ENCODE assay signal across 13 cellular contexts in the genomic region with DNA sequence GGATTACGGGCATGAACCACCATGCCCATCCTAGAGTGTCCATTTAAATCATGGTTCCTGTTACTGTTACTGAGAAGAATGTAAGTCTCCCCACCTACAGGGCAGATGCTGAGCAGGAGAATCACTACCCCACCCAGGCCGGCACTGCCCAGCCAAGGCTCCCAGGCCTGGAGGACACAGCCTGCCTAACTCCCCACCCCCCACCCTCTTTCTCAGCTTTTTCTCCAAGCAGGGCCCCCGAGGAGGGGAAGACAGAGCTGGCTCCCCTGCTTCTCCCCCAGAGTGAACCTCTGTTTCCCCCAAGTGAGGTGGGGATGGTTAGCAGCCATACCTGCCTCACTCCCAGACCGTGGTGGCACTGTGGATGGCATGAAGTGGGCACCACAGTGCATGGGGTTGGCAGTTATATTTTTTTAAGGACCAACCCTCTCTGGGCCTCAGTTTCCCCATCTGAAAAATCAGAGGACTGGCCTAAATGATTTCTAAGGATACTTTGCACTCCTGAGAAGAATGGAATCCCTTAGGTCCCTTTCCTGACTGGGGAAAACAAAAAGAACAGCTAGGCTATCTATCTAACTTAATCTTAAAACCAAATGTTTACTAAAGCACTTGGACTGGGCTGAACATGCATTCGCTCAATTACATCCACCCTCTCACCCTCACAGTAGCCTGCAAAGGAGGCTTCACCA. TPM values are rescaled to one million over a fixed set of nuclear protein-coding genes. Genes with fewer than 3 reads are reported as not detected.
A peak's percentile ranks its signal among the peaks of the same experiment; 100 is the strongest.
DNase-seq lines count a peak whose midpoint lies in the region; ATAC-seq and TF ChIP-seq lines count a peak whose summit lies in the region.
"Had no signal": no experiment of that assay in that cellular context is flagged by ENCODE, and none has a peak within 500 bp of the region (broad histone marks: within the 10 kb centered on the region; RNA-seq: fewer than 3 reads in every experiment).

No MANE protein-coding gene starts in this region.

- peak overlapping the region; percentile 32 for H3K4me3 Mint-ChIP-seq in CD8-positive, alpha-beta T cell
- peak overlapping the region in 2 of 3 donors; percentile 13 to 28 for H3K4me3 Mint-ChIP-seq in T-cell

- ATAC-seq in CD8-positive, alpha-beta T cell, result no peak
- ATAC-seq in T-cell (replicated peaks in 1 of 4), result no peak

- H3K4me1 ChIP-seq in CD8-positive, alpha-beta T cell (ENCODE audit: insufficient read depth, low read length), result peaks cover 60% of the 10 kb centered on the region
- peaks cover 5% of the 10 kb centered on the region; the same call in 1 of the 2 replicates for H3K4me1 ChIP-seq in iPS-20b (ENCODE audit: insufficient read depth, low read length)

- no peaks in the 10 kb centered on the region for H3K9me3 Mint-ChIP-seq in CD8-positive, alpha-beta T cell
- H3K9me3 Mint-ChIP-seq in T-cell, result no peaks in the 10 kb centered on the region

- H3K4me3 ChIP-seq in CD8-positive, alpha-beta T cell (ENCODE audit: low read depth, low read length), result no peak overlapping the region
- H3K4me3 ChIP-seq in iPS-20b (ENCODE audit: low read length), result no peak overlapping the region
- no peak overlapping the region for H3K4me3 ChIP-seq in skin epidermis

- H3K9me3 ChIP-seq in CD8-positive, alpha-beta T cell (ENCODE audit: low read length), result no peaks in the 10 kb centered on the region
- no peaks in the 10 kb centered on the region for H3K9me3 ChIP-seq in iPS-20b (ENCODE audit: insufficient read depth, low read depth, low read length)

- intact Hi-C loops in CD8-positive, alpha-beta T cell (cut with DNase I, micrococcal nuclease), result loop anchor here in 1 of 2 experiments (1.0 kb wide), 1 partner anchor 169 kb away; no protein-coding TSS in a partner anchor

- H3K9ac ChIP-seq in iPS-20b (ENCODE audit: low read depth, low read length), result peak overlapping the region; percentile 58; the same call in 1 of the 2 replicates

- POLR2A ChIA-PET in CD8-positive, alpha-beta T cell (lab: Charles Lee), result interaction anchor here (0.6 kb wide), 1 partner anchor 231 kb away, joined by 3 read pairs; no protein-coding TSS in a partner anchor
- POLR2A ChIA-PET in T-cell (lab: Charles Lee), result interaction anchor here (0.6 to 0.7 kb wide), 2 partner anchors 185 to 675 kb away, joined by 3 to 11 read pairs; no protein-coding TSS in a partner anchor

- H3K27me3 Mint-ChIP-seq in CD8-positive, alpha-beta T cell (ENCODE audit: low read depth), result no peaks in the 10 kb centered on the region
- H3K27me3 Mint-ChIP-seq in T-cell, result no peaks in the 10 kb centered on the region

- no peak for TF ChIP-seq CTCF in CD8-positive, alpha-beta T cell (IDR thresholded peaks at IDR 0.05)

- H3K27me3 ChIP-seq in CD8-positive, alpha-beta T cell (ENCODE audit: insufficient read depth, low read length), result no peaks in the 10 kb centered on the region
- peaks cover 17% of the 10 kb centered on the region; the same call in 1 of the 2 replicates for H3K27me3 ChIP-seq in iPS-20b (ENCODE audit: insufficient read depth, low read length)

- peaks cover 67% of the 10 kb centered on the region for H3K4me1 Mint-ChIP-seq in CD8-positive, alpha-beta T cell (ENCODE audit: low read depth)
- peaks cover 52 to 70% (median 66%) of the 10 kb centered on the region in 3 donors for H3K4me1 Mint-ChIP-seq in T-cell

- peaks cover 23% of the 10 kb centered on the region for H3K36me3 Mint-ChIP-seq in CD8-positive, alpha-beta T cell
- peaks cover 3% of the 10 kb centered on the region for H3K36me3 Mint-ChIP-seq in T-cell

- H3K27ac ChIP-seq in CD8-positive, alpha-beta T cell (ENCODE audit: low read depth, low read length), result peak overlapping the region; percentile 12
- H3K27ac ChIP-seq in iPS-20b (ENCODE audit: low read length) (no peak overlapping the region), skin epidermis (peak overlapping the region in 11 of 21 experiments; percentile 1 to 87 (median 50))

- CTCF ChIA-PET in CD8-positive, alpha-beta T cell (lab: Charles Lee), result interaction anchor here (1.0 to 2.5 kb wide), 4 partner anchors 159 to 277 kb away, joined by 3 to 8 read pairs (median 4); no protein-coding TSS in a partner anchor
- CTCF ChIA-PET in T-cell (lab: Charles Lee), result no interaction called here

- DNase-seq in CD8-positive, alpha-beta T cell, result no peak
- no peak for DNase-seq in T-cell
- DNase-seq in Kasumi-1 (lab: John Stamatoyannopoulos, UW), result no peak
- DNase-seq in AG20443 (ENCODE audit: low spot score), result no peak
- no peak for DNase-seq in T-helper 9 cell
- DNase-seq in NCI-H146 treated with DMSO at 0.1 percent for 48 hours (lab: John Stamatoyannopoulos, UW; ENCODE audit: unreplicated experiment), result no peak
- DNase-seq: activated CD8-positive, alpha-beta memory T cell treated with anti-CD3 and anti-CD28 coated beads, Interleukin-2, amount 50 U/mL, for 4 hours; Calu3; GOT3; NCI-H2081 had no signal

- H3K27ac Mint-ChIP-seq in CD8-positive, alpha-beta T cell, result peak overlapping the region; percentile 73
- peak overlapping the region; percentile 81 to 89 for H3K27ac Mint-ChIP-seq in T-cell

- H3K36me3 ChIP-seq in CD8-positive, alpha-beta T cell (ENCODE audit: insufficient read depth, low read length), result no peaks in the 10 kb centered on the region
- no peaks in the 10 kb centered on the region for H3K36me3 ChIP-seq in iPS-20b (ENCODE audit: insufficient read depth, low read depth, low read length)

RNA-seq across cellular contexts. Expression of a gene that starts 5.0 kb away (rescaled TPM):
- total RNA-seq in CD8-positive, alpha-beta T cell, result 10 to 100 TPM; 34.2 to 37.2 TPM
- 100 to 1,000 TPM in 3 of 5 donors, 10 to 100 TPM in 2; 67.4 to 160 (median 149) TPM for total RNA-seq in T-cell

RNA-seq across cellular contexts. Expression of a gene that starts 50.4 kb away (rescaled TPM):
- 1 to 10 TPM; 1.6 TPM for total RNA-seq in CD8-positive, alpha-beta T cell
- total RNA-seq in T-cell, result 1 to 10 TPM; 1.1 to 6.9 (median 6.1) TPM
- total RNA-seq: Calu3, kidney epithelial cell had no signal
